1 cellular context compared by ENCODE assay signal in the genomic region with DNA sequence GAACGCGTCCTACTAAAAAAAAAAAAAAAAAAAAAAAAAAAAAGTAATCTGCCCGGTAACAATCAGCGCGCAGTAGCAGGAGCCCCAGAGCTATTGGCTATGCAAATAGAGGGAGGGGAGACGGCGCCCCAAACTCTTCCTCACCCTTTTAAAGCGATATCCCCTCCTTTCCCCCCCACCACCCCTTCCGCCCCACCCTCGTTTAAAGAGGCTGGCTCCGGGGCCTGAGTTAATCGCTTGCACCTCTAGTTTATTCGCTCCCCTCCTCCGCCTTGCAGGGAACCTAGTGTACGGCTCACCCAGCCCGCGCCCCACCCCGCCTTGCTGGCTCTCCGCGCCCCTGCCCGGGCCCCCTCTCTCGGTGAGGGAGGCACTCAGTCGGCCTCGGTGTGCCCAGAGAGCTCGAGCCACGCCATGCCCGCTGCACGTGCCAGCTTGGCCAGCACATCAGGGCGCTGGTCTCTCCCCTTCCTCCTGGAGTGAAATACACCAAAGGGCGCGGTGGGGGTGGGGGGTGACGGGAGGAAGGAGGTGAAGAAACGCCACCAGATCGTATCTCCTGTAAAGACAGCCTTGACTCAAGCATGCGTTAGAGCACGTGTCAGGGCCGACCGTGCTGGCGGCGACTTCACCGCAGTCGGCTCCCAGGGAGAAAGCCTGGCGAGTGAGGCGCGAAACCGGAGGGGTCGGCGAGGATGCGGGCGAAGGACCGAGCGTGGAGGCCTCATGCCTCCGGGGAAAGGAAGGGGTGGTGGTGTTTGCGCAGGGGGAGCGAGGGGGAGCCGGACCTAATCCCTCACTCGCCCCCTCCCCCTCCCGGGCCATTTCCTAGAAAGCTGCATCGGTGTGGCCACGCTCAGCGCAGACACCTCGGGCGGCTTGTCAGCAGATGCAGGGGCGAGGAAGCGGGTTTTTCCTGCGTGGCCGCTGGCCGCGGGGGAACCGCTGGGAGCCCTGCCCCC.
TF ChIP-seq lines count a peak whose summit lies in the region.

No MANE protein-coding gene starts in this region.

TF ChIP-seq in WTC11, 78 proteins besides CTCF, POLR2A, EP300 and RAD21 (continued from another document and continues in another):
- TF ChIP-seq ARID4B (CRISPR knock-in tag; IDR thresholded peaks at IDR 0.05; ENCODE audit: borderline replicate concordance) (peak; percentile 99), RORB (CRISPR knock-in tag; IDR thresholded peaks at IDR 0.05) (no peak), ZBTB21 (CRISPR knock-in tag; IDR thresholded peaks at IDR 0.05; ENCODE audit: borderline replicate concordance) (peak; percentile 61; the same call in 1 of the 2 replicates), FOXP1 (CRISPR knock-in tag; IDR thresholded peaks at IDR 0.05; ENCODE audit: borderline replicate concordance) (peak; percentile 98), CBFB (CRISPR knock-in tag; IDR thresholded peaks at IDR 0.05; ENCODE audit: low read depth) (0 out of 2 replicates have a peak, but pooled peaks have one; percentile 76), RELA (CRISPR knock-in tag; IDR thresholded peaks at IDR 0.05; ENCODE audit: borderline replicate concordance) (peak; percentile 85; the same call in 1 of the 2 replicates), SMAD3 (CRISPR knock-in tag; IDR thresholded peaks at IDR 0.05; ENCODE audit: borderline replicate concordance) (peak; percentile 99), FOXP4 (CRISPR knock-in tag; IDR thresholded peaks at IDR 0.05) (peak; percentile 99), PRDM15 (CRISPR knock-in tag; IDR thresholded peaks at IDR 0.05) (peak; percentile 72; the same call in 1 of the 2 replicates), PREB (CRISPR knock-in tag; IDR thresholded peaks at IDR 0.05; ENCODE audit: borderline replicate concordance) (peak; percentile 54; the same call in 1 of the 2 replicates), ZNF317 (CRISPR knock-in tag; IDR thresholded peaks at IDR 0.05; ENCODE audit: borderline replicate concordance, low read depth) (peak; percentile 24; the same call in 1 of the 2 replicates), JAZF1 (CRISPR knock-in tag; IDR thresholded peaks at IDR 0.05) (no peak), GABPB1 (CRISPR knock-in tag; IDR thresholded peaks at IDR 0.05) (no peak), NFE2L1 (CRISPR knock-in tag; IDR thresholded peaks at IDR 0.05) (peak; percentile 96), IRF2 (CRISPR knock-in tag; IDR thresholded peaks at IDR 0.05; ENCODE audit: borderline replicate concordance, low read depth) (peak; percentile 86; the same call in 1 of the 2 replicates), HMGXB4 (CRISPR knock-in tag; IDR thresholded peaks at IDR 0.05) (0 out of 2 replicates have a peak, but pooled peaks have one; percentile 31), MYBL2 (CRISPR knock-in tag; IDR thresholded peaks at IDR 0.05) (peak; percentile 97), EMX1 (CRISPR knock-in tag; IDR thresholded peaks at IDR 0.05) (no peak), MXD4 (CRISPR knock-in tag; IDR thresholded peaks at IDR 0.05; ENCODE audit: borderline replicate concordance) (no peak), IRF1 (CRISPR knock-in tag; IDR thresholded peaks at IDR 0.05) (peak; percentile 95), ZNF121 (CRISPR knock-in tag; IDR thresholded peaks at IDR 0.05) (peak; percentile 56; the same call in 1 of the 2 replicates), ZNF219 (CRISPR knock-in tag; IDR thresholded peaks at IDR 0.05; ENCODE audit: borderline replicate concordance) (peak; percentile 92; the same call in 1 of the 2 replicates), ZNF281 (CRISPR knock-in tag; IDR thresholded peaks at IDR 0.05) (peak; percentile 94), ZNF232 (CRISPR knock-in tag; IDR thresholded peaks at IDR 0.05) (peak; percentile 96), NR2C2 (CRISPR knock-in tag; IDR thresholded peaks at IDR 0.05) (peak; percentile 81)
- TF ChIP-seq, protein P1, sequence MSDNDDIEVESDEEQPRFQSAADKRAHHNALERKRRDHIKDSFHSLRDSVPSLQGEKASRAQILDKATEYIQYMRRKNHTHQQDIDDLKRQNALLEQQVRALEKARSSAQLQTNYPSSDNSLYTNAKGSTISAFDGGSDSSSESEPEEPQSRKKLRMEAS (CRISPR knock-in tag; IDR thresholded peaks at IDR 0.05): peak; percentile 99
- TF ChIP-seq, protein P2, sequence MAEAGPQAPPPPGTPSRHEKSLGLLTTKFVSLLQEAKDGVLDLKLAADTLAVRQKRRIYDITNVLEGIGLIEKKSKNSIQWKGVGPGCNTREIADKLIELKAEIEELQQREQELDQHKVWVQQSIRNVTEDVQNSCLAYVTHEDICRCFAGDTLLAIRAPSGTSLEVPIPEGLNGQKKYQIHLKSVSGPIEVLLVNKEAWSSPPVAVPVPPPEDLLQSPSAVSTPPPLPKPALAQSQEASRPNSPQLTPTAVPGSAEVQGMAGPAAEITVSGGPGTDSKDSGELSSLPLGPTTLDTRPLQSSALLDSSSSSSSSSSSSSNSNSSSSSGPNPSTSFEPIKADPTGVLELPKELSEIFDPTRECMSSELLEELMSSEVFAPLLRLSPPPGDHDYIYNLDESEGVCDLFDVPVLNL (CRISPR knock-in tag; IDR thresholded peaks at IDR 0.05; ENCODE audit: borderline replicate concordance, low read depth): peak; percentile 74
- TF ChIP-seq, protein P3, sequence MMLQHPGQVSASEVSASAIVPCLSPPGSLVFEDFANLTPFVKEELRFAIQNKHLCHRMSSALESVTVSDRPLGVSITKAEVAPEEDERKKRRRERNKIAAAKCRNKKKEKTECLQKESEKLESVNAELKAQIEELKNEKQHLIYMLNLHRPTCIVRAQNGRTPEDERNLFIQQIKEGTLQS (CRISPR knock-in tag; conservative IDR thresholded peaks at IDR 0.05): peak; percentile 47; the same call in 1 of the 2 replicates
- TF ChIP-seq, protein P4, sequence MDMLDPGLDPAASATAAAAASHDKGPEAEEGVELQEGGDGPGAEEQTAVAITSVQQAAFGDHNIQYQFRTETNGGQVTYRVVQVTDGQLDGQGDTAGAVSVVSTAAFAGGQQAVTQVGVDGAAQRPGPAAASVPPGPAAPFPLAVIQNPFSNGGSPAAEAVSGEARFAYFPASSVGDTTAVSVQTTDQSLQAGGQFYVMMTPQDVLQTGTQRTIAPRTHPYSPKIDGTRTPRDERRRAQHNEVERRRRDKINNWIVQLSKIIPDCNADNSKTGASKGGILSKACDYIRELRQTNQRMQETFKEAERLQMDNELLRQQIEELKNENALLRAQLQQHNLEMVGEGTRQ (CRISPR knock-in tag; IDR thresholded peaks at IDR 0.05): peak; percentile 24; the same call in 1 of the 2 replicates
